In the genomic region with DNA sequence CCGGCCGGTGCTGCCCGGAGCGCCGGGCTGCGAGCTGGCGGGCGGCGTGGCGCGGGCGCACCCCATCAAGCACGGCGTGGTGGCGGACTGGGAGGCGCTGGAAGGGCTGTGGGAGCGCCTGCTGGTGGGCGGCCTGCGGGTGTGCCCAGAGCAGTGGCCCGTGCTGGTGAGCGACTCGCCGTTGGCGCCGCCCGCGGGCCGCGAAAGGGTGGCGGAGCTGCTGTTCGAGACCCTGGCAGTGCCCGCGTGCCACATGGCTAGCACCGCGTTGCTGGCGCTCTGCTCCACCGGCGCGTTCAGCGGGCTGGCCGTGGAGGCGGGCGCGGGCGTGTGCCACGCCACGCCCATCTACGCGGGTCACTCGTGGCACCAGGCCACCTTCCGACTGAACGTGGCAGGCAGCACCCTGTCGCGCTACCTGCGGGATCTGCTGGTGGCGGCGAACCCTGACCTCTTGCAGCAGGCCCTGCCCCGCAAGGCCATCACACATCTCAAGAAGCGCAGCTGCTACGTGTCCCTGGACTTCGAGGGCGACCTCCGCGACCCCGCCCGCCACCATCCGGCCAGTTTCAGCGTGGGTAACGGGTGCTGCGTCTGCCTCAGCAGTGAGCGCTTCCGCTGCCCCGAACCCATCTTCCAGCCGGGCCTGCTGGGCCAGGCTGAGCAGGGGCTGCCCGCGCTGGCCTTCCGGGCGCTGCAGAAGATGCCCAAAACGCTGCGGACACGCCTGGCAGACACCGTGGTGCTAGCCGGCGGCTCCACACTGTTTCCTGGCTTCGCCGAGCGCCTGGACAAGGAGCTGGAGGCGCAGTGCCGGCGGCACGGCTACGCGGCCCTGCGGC, we compare ENCODE assay signal across 1 cellular context.
TF ChIP-seq lines count a peak whose summit lies in the region.

No MANE protein-coding gene starts in this region.

TF ChIP-seq in K562, 482 proteins besides CTCF, POLR2A, EP300 and RAD21 (continued from another document and continues in another):
- TF ChIP-seq PRPF4 (IDR thresholded peaks at IDR 0.05; ENCODE audit: insufficient read depth, low read depth, low read length, poor library complexity, severe bottlenecking) (no peak), COPS2 (conservative IDR thresholded peaks at IDR 0.05) (no peak), GTF2A2 (tag; IDR thresholded peaks at IDR 0.05) (no peak), KLF6 (CRISPR knock-in tag; IDR thresholded peaks at IDR 0.05; ENCODE audit: borderline replicate concordance) (no peak), POLR2H (tag; IDR thresholded peaks at IDR 0.05; ENCODE audit: low read depth) (no peak), ZNF75A (CRISPR knock-in tag; IDR thresholded peaks at IDR 0.05) (no peak), ZNF444 (CRISPR knock-in tag; IDR thresholded peaks at IDR 0.05) (no peak), RBFOX2 (IDR thresholded peaks at IDR 0.05; ENCODE audit: low read depth, low read length) (peak; percentile 51), ZNF639 (CRISPR knock-in tag; conservative IDR thresholded peaks at IDR 0.05 in 1 of 2, IDR thresholded peaks at IDR 0.05 in 1 of 2) (no peak), HNRNPUL1 (IDR thresholded peaks at IDR 0.05; ENCODE audit: low read length) (no peak), MTA2 (IDR thresholded peaks at IDR 0.05; ENCODE audit: low read depth) (no peak), ZNF121 (CRISPR knock-in tag; conservative IDR thresholded peaks at IDR 0.05) (no peak), U2AF2 (optimal IDR thresholded peaks at IDR 0.05; ENCODE audit: low read depth, low read length) (no peak), ASH1L (IDR thresholded peaks at IDR 0.05; ENCODE audit: borderline replicate concordance, low read depth, partially characterized antibody) (no peak), MTA3 (IDR thresholded peaks at IDR 0.05; ENCODE audit: borderline replicate concordance) (no peak), CBX5 (IDR thresholded peaks at IDR 0.05; ENCODE audit: borderline replicate concordance, low read depth) (0 out of 2 replicates have a peak, but pooled peaks have one; percentile 13), BCOR (IDR thresholded peaks at IDR 0.05) (no peak), MGA (IDR thresholded peaks at IDR 0.05) (no peak), MCM2 (IDR thresholded peaks at IDR 0.05; ENCODE audit: low read depth) (no peak), ZNF766 (CRISPR knock-in tag; conservative IDR thresholded peaks at IDR 0.05) (no peak), ZZZ3 (IDR thresholded peaks at IDR 0.05) (no peak), SMARCE1 (IDR thresholded peaks at IDR 0.05) (no peak), ZSCAN29 (IDR thresholded peaks at IDR 0.05) (no peak), TAF1 (IDR thresholded peaks at IDR 0.05; ENCODE audit: control insufficient read depth, extremely low read depth, insufficient read depth, low read length, severe bottlenecking) (no peak), SAFB2 (IDR thresholded peaks at IDR 0.05; ENCODE audit: borderline replicate concordance, low read depth, low read length, severe bottlenecking) (no peak), PTBP1 (IDR thresholded peaks at IDR 0.05; ENCODE audit: low read depth, low read length) (no peak), PCBP1 (IDR thresholded peaks at IDR 0.05; ENCODE audit: low read depth, low read length, poor library complexity, severe bottlenecking) (peak; percentile 54), CHD4 (IDR thresholded peaks at IDR 0.05; ENCODE audit: insufficient read depth, insufficient replicate concordance, low read depth, low read length, poor library complexity, severe bottlenecking) (no peak), MCM7 (IDR thresholded peaks at IDR 0.05) (no peak), MEF2D (tag; conservative IDR thresholded peaks at IDR 0.05; ENCODE audit: low read depth) (no peak), NFIC (IDR thresholded peaks at IDR 0.05) (peak; percentile 43), ZNF668 (CRISPR knock-in tag; IDR thresholded peaks at IDR 0.05) (no peak), ZBTB1 (CRISPR knock-in tag; IDR thresholded peaks at IDR 0.05; ENCODE audit: borderline replicate concordance, low read depth) (no peak), HDAC8 (tag; IDR thresholded peaks at IDR 0.05) (no peak), ZKSCAN1 (IDR thresholded peaks at IDR 0.05; ENCODE audit: low read depth, low read length) (peak; percentile 96), PURB (CRISPR knock-in tag; IDR thresholded peaks at IDR 0.05; ENCODE audit: low read depth) (no peak), NFE2 (IDR thresholded peaks at IDR 0.05; ENCODE audit: low read depth) (no peak), POLR2AphosphoS5 (IDR thresholded peaks at IDR 0.05; ENCODE audit: control insufficient read depth, insufficient read depth, low read depth, low read length) (no peak), CBFA2T3 (IDR thresholded peaks at IDR 0.05) (no peak)
- TF ChIP-seq, protein P1, sequence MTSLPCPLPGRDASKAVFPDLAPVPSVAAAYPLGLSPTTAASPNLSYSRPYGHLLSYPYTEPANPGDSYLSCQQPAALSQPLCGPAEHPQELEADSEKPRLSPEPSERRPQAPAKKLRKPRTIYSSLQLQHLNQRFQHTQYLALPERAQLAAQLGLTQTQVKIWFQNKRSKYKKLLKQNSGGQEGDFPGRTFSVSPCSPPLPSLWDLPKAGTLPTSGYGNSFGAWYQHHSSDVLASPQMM (CRISPR knock-in tag; IDR thresholded peaks at IDR 0.05), result no peak
- TF ChIP-seq, protein P2, sequence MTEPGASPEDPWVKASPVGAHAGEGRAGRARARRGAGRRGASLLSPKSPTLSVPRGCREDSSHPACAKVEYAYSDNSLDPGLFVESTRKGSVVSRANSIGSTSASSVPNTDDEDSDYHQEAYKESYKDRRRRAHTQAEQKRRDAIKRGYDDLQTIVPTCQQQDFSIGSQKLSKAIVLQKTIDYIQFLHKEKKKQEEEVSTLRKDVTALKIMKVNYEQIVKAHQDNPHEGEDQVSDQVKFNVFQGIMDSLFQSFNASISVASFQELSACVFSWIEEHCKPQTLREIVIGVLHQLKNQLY (CRISPR knock-in tag; conservative IDR thresholded peaks at IDR 0.05), result no peak
- TF ChIP-seq, protein P3, sequence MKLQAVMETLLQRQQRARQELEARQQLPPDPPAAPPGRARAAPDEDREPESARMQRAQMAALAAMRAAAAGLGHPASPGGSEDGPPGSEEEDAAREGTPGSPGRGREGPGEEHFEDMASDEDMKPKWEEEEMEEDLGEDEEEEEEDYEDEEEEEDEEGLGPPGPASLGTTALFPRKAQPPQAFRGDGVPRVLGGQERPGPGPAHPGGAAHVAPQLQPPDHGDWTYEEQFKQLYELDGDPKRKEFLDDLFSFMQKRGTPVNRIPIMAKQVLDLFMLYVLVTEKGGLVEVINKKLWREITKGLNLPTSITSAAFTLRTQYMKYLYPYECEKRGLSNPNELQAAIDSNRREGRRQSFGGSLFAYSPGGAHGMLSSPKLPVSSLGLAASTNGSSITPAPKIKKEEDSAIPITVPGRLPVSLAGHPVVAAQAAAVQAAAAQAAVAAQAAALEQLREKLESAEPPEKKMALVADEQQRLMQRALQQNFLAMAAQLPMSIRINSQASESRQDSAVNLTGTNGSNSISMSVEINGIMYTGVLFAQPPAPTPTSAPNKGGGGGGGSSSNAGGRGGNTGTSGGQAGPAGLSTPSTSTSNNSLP (IDR thresholded peaks at IDR 0.05; ENCODE audit: borderline replicate concordance, low read depth, low read length), result no peak
- TF ChIP-seq, protein P4, sequence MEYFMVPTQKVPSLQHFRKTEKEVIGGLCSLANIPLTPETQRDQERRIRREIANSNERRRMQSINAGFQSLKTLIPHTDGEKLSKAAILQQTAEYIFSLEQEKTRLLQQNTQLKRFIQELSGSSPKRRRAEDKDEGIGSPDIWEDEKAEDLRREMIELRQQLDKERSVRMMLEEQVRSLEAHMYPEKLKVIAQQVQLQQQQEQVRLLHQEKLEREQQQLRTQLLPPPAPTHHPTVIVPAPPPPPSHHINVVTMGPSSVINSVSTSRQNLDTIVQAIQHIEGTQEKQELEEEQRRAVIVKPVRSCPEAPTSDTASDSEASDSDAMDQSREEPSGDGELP (CRISPR knock-in tag; IDR thresholded peaks at IDR 0.05; ENCODE audit: borderline replicate concordance), result peak; percentile 61; the same call in 1 of the 2 replicates
- TF ChIP-seq, protein P5, sequence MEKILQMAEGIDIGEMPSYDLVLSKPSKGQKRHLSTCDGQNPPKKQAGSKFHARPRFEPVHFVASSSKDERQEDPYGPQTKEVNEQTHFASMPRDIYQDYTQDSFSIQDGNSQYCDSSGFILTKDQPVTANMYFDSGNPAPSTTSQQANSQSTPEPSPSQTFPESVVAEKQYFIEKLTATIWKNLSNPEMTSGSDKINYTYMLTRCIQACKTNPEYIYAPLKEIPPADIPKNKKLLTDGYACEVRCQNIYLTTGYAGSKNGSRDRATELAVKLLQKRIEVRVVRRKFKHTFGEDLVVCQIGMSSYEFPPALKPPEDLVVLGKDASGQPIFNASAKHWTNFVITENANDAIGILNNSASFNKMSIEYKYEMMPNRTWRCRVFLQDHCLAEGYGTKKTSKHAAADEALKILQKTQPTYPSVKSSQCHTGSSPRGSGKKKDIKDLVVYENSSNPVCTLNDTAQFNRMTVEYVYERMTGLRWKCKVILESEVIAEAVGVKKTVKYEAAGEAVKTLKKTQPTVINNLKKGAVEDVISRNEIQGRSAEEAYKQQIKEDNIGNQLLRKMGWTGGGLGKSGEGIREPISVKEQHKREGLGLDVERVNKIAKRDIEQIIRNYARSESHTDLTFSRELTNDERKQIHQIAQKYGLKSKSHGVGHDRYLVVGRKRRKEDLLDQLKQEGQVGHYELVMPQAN (IDR thresholded peaks at IDR 0.05; ENCODE audit: borderline replicate concordance), result no peak
